ENCODE assay signal across 19 cellular contexts in genomic region chr6:21648475-21649050, GRCh38. TPM values are rescaled to one million over a fixed set of nuclear protein-coding genes. Genes with fewer than 3 reads are reported as not detected.
A peak's percentile ranks its signal among the peaks of the same experiment; 100 is the strongest.
DNase-seq lines count a peak whose midpoint lies in the region; ATAC-seq and TF ChIP-seq lines count a peak whose summit lies in the region.
"Had no signal": no experiment of that assay in that cellular context is flagged by ENCODE, and none has a peak within 500 bp of the region (broad histone marks: within the 10 kb centered on the region; RNA-seq: fewer than 3 reads in every experiment).

No MANE protein-coding gene starts in this region.

- DNase-seq in CD1c-positive myeloid dendritic cell (ENCODE audit: extremely low spot score) (peak; percentile 24), NOMO-1 treated with DMSO at 0.1 percent for 48 hours (lab: John Stamatoyannopoulos, UW; ENCODE audit: unreplicated experiment) (peak; percentile 68), foreskin keratinocyte (no peak), NCI-H2171 treated with DMSO at 0.1 percent for 48 hours (lab: John Stamatoyannopoulos, UW) (no peak), HT-29 (ENCODE audit: low spot score) (no peak)
- DNase-seq: activated CD8-positive, alpha-beta memory T cell treated with anti-CD3 and anti-CD28 coated beads, Interleukin-2, amount 50 U/mL, for 48 hours; cerebellar nuclear complex; heart right ventricle; left cardiac atrium; NCI-H1092 treated with DMSO at 0.1 percent for 48 hours; NCI-H524 treated with DMSO at 0.1 percent for 48 hours; stimulated activated CD8-positive, alpha-beta memory T cell treated with anti-CD3 and anti-CD28 coated beads, Interleukin-4, amount 100 ng/mL, for 48 hours; transverse colon had no signal

- TF ChIP-seq CTCF in foreskin keratinocyte (conservative IDR thresholded peaks at IDR 0.05) = no peak

- H3K4me1 ChIP-seq in foreskin keratinocyte = no peaks in the 10 kb centered on the region
- H3K4me1 ChIP-seq: A549, heart right ventricle, transverse colon had no signal

- H3K27ac ChIP-seq in foreskin keratinocyte = no peak overlapping the region
- H3K27ac ChIP-seq: A549, epithelial cell of prostate, heart right ventricle, transverse colon had no signal

- ATAC-seq in GM19372 (IDR thresholded peaks at IDR 0.05; ENCODE audit: low read depth, unreplicated experiment) (peak; percentile 70), HG03159 (IDR thresholded peaks at IDR 0.05; ENCODE audit: unreplicated experiment) (peak; percentile 94), HG03457 (IDR thresholded peaks at IDR 0.05; ENCODE audit: unreplicated experiment) (no peak), foreskin keratinocyte (no peak)
- ATAC-seq: A549, heart right ventricle, left cardiac atrium, Right ventricle myocardium inferior had no signal

- H3K27me3 ChIP-seq in foreskin keratinocyte = no peaks in the 10 kb centered on the region
- H3K27me3 ChIP-seq: heart right ventricle, transverse colon had no signal

RNA-seq across cellular contexts. Expression of gene SOX4, which starts 55.0 kb away (rescaled TPM):
- 12.0 and 24.2 TPM in 2 replicates for total RNA-seq in foreskin keratinocyte
- polyA plus RNA-seq in foreskin keratinocyte = 5.5 and 9.6 TPM in 2 replicates
- 46.8 and 49.8 TPM in 2 replicates for total RNA-seq in HT-29 (2014; rRNA removed; shearing (Covaris generic))

Comparison
In these comparisons a context has a peak if more than half of its experiments do, and no peak if none do; other contexts are left out.
1. DNase-seq: peak in CD1c-positive myeloid dendritic cell (single experiment) and NOMO-1 treated with DMSO at 0.1 percent for 48 hours (single experiment); none in foreskin keratinocyte (0 of 2), NCI-H2171 treated with DMSO at 0.1 percent for 48 hours (single experiment) and HT-29 (single experiment).
2. ATAC-seq: peak in GM19372 (single experiment) and HG03159 (single experiment); none in HG03457 (single experiment) and foreskin keratinocyte (single experiment).